Comparison of ENCODE assay signal across 39 cellular contexts in genomic region chr6:92180090-92180489, GRCh38.
"Had no signal": no experiment of that assay in that cellular context is flagged by ENCODE, and none has a peak within 500 bp of the region (broad histone marks: within the 10 kb centered on the region; RNA-seq: fewer than 3 reads in every experiment).

No MANE protein-coding gene starts in this region.

- H3K36me3 ChIP-seq: brain microvascular endothelial cell, MG63, Peyer's patch had no signal

- H3K9me3 ChIP-seq: MG63, Peyer's patch had no signal

- H3K27ac Mint-ChIP-seq: activated B cell treated with CpG ODN at 0.5 μM for 24 hours; activated CD4-positive, alpha-beta memory T cell treated with anti-CD3 and anti-CD28 coated beads, Interleukin-2, amount 10 ng/mL, durations not matched to agents 7 days and 5 days; activated CD8-positive, alpha-beta memory T cell treated with anti-CD3 and anti-CD28 coated beads, Interleukin-2, amount 10 ng/mL, durations not matched to agents 7 days and 5 days; activated naive CD8-positive, alpha-beta T cell treated with anti-CD3 and anti-CD28 coated beads for 36 hours; activated T-cell treated with anti-CD3 and anti-CD28 coated beads, Interleukin-2, amount 50 U/mL, for 72 hours; activated T-helper 17 cell treated with anti-CD3 and anti-CD28 coated beads, Interleukin-2, amount 50 U/mL, for 72 hours had no signal

- H3K9me3 Mint-ChIP-seq: activated CD4-positive, alpha-beta memory T cell treated with anti-CD3 and anti-CD28 coated beads, Interleukin-2, amount 10 ng/mL, durations not matched to agents 7 days and 5 days had no signal

- H3K27me3 Mint-ChIP-seq: activated B cell treated with CpG ODN at 0.5 μM for 24 hours; activated CD4-positive, alpha-beta memory T cell treated with anti-CD3 and anti-CD28 coated beads, Interleukin-2, amount 10 ng/mL, durations not matched to agents 7 days and 5 days; activated CD8-positive, alpha-beta memory T cell treated with anti-CD3 and anti-CD28 coated beads, Interleukin-2, amount 10 ng/mL, durations not matched to agents 7 days and 5 days; activated naive CD8-positive, alpha-beta T cell treated with anti-CD3 and anti-CD28 coated beads for 36 hours; activated T-helper 17 cell treated with anti-CD3 and anti-CD28 coated beads, Interleukin-2, amount 50 U/mL, for 72 hours; central memory CD8-positive, alpha-beta T cell had no signal

- H3K4me3 ChIP-seq: MG63, Peyer's patch had no signal

- H3K4me3 Mint-ChIP-seq: activated B cell treated with CpG ODN at 0.5 μM for 24 hours; activated CD4-positive, alpha-beta memory T cell treated with anti-CD3 and anti-CD28 coated beads, Interleukin-2, amount 10 ng/mL, durations not matched to agents 7 days and 5 days; activated CD8-positive, alpha-beta memory T cell treated with anti-CD3 and anti-CD28 coated beads, Interleukin-2, amount 10 ng/mL, durations not matched to agents 7 days and 5 days; activated naive CD8-positive, alpha-beta T cell treated with anti-CD3 and anti-CD28 coated beads for 36 hours; activated T-cell treated with anti-CD3 and anti-CD28 coated beads, Interleukin-2, amount 50 U/mL, for 72 hours; activated T-helper 17 cell treated with anti-CD3 and anti-CD28 coated beads, Interleukin-2, amount 50 U/mL, for 72 hours; central memory CD8-positive, alpha-beta T cell had no signal

- DNase-seq: activated B cell treated with CpG ODN at 0.5 μM for 24 hours; activated CD4-positive, alpha-beta memory T cell treated with anti-CD3 and anti-CD28 coated beads, Interleukin-2, amount 10 ng/mL, durations not matched to agents 7 days and 5 days; activated CD4-positive, alpha-beta T cell treated with anti-CD3 and anti-CD28 coated beads for 1 hour; activated CD4-positive, alpha-beta T cell treated with anti-CD3 and anti-CD28 coated beads for 48 hours; activated CD8-positive, alpha-beta memory T cell treated with anti-CD3 and anti-CD28 coated beads for 24 hours; activated CD8-positive, alpha-beta memory T cell treated with anti-CD3 and anti-CD28 coated beads, Interleukin-2, amount 10 ng/mL, durations not matched to agents 7 days and 5 days; activated CD8-positive, alpha-beta memory T cell treated with anti-CD3 and anti-CD28 coated beads, Interleukin-2, amount 50 U/mL, for 48 hours; activated effector memory CD4-positive, alpha-beta T cell treated with anti-CD3 and anti-CD28 coated beads, Interleukin-2, amount 50 U/mL, for 16 hours; activated naive CD4-positive, alpha-beta T cell; activated naive CD4-positive, alpha-beta T cell treated with anti-CD3 and anti-CD28 coated beads, Interleukin-2, amount 50 U/mL, for 16 hours; activated naive CD8-positive, alpha-beta T cell treated with anti-CD3 and anti-CD28 coated beads for 36 hours; activated T-cell treated with anti-CD3 and anti-CD28 coated beads, Interleukin-2, amount 50 U/mL, for 72 hours; amniotic stem cell; aorta; brain microvascular endothelial cell; Kasumi-1; KG1; MG63; NCI-H1048; NCI-H1105 treated with DMSO at 0.1 percent for 48 hours; NCI-H1436 treated with DMSO at 0.1 percent for 48 hours; NCI-H1694 treated with DMSO at 0.1 percent for 48 hours; NCI-H2029; NCI-H2171; NCI-H510A; NCI-H526; NCI-H748 treated with DMSO at 0.1 percent for 48 hours; NK-92 treated with Interleukin-12 subunit alpha and Interleukin-12 subunit beta, amount 100 ng/mL, for 24 hours; PC-3; Peyer's patch; RPMI8226; SIG-M5; SW 1271; T-helper 1 cell; T-helper 2 cell; T-helper 9 cell had no signal

- H3K27me3 ChIP-seq: brain microvascular endothelial cell, MG63, Peyer's patch had no signal

- H3K4me1 Mint-ChIP-seq: activated B cell treated with CpG ODN at 0.5 μM for 24 hours; activated CD4-positive, alpha-beta memory T cell treated with anti-CD3 and anti-CD28 coated beads, Interleukin-2, amount 10 ng/mL, durations not matched to agents 7 days and 5 days; activated CD8-positive, alpha-beta memory T cell treated with anti-CD3 and anti-CD28 coated beads, Interleukin-2, amount 10 ng/mL, durations not matched to agents 7 days and 5 days; activated naive CD8-positive, alpha-beta T cell treated with anti-CD3 and anti-CD28 coated beads for 36 hours; activated T-helper 17 cell treated with anti-CD3 and anti-CD28 coated beads, Interleukin-2, amount 50 U/mL, for 72 hours; central memory CD8-positive, alpha-beta T cell had no signal

- H3K36me3 Mint-ChIP-seq: activated CD8-positive, alpha-beta memory T cell treated with anti-CD3 and anti-CD28 coated beads, Interleukin-2, amount 10 ng/mL, durations not matched to agents 7 days and 5 days; activated naive CD8-positive, alpha-beta T cell treated with anti-CD3 and anti-CD28 coated beads for 36 hours had no signal

- H3K27ac ChIP-seq: brain microvascular endothelial cell, Peyer's patch, VCaP had no signal

- H3K4me1 ChIP-seq: Peyer's patch had no signal
